Comparison of ENCODE assay signal across 8 cellular contexts in the genomic region with DNA sequence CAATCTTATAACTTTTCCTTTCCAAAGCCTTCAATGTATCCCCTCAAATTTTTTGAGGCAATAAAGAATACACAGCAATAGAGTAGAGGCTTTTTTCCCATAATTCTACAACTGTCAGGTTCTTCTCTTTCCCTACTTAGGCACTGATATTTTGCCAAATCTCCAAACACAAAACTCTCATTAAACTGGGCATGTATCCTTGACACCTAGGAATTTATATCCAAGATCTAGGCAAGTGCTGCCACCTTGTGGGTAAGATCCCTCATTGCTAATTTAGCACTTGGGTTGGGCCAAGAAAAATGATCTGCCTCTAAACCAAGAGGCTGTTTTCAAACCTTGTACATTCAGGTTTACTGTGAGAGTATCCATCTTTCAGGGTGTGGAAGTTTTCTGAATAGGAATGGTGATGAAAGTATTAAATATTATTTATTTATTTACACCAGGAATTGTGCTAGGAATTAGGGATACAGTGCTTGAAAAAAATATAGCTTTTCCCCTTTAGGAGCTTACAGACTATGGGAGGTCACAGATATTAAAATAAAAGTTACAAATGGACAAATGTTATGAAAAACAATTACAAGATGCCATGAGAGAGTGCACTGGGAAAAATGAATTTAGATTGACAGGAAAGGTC. TPM values are rescaled to one million over a fixed set of nuclear protein-coding genes. Genes with fewer than 3 reads are reported as not detected.
A peak's percentile ranks its signal among the peaks of the same experiment; 100 is the strongest.
DNase-seq lines count a peak whose midpoint lies in the region; ATAC-seq, FAIRE-seq and TF ChIP-seq lines count a peak whose summit lies in the region.

No MANE protein-coding gene starts in this region.

- no peaks in the 10 kb centered on the region for H3K9me3 ChIP-seq in A549

- H3K4me3 ChIP-seq in A549 (no peak overlapping the region), mesendoderm (ENCODE audit: low read length) (no peak overlapping the region)

- no peak overlapping the region for H2AK5ac ChIP-seq in mesendoderm (ENCODE audit: low read length)

- H3K4ac ChIP-seq in mesendoderm (ENCODE audit: low read depth, low read length): no peak overlapping the region

- TF ChIP-seq RAD21 in A549 (conservative IDR thresholded peaks at IDR 0.05 in 1 of 2, IDR thresholded peaks at IDR 0.05 in 1 of 2): peak; percentile 74 to 81

- H3K56ac ChIP-seq in mesendoderm (ENCODE audit: low read length): no peak overlapping the region

- no peak overlapping the region for H4K5ac ChIP-seq in mesendoderm (ENCODE audit: low read length)

- H3K9me3 Mint-ChIP-seq in effector memory CD8-positive, alpha-beta T cell: no peaks in the 10 kb centered on the region

- TF ChIP-seq CTCF in A549 (IDR thresholded peaks at IDR 0.05) (peak; percentile 88), GM12872 (IDR thresholded peaks at IDR 0.05; ENCODE audit: insufficient read depth, low read depth, low read length) (peak; percentile 66)

- H3K36me3 Mint-ChIP-seq in effector memory CD8-positive, alpha-beta T cell (ENCODE audit: insufficient read depth): peaks cover 5% of the 10 kb centered on the region

- H3K79me2 ChIP-seq in mesendoderm (ENCODE audit: control insufficient read depth, insufficient read depth, low read length): no peaks in the 10 kb centered on the region

- no peaks in the 10 kb centered on the region for H3K79me1 ChIP-seq in mesendoderm (ENCODE audit: low read length)

- H3K27me3 Mint-ChIP-seq in effector memory CD8-positive, alpha-beta T cell: no peaks in the 10 kb centered on the region

- no peak overlapping the region for H3K18ac ChIP-seq in mesendoderm (ENCODE audit: low read length)

- no peaks in the 10 kb centered on the region for H3K27me3 ChIP-seq in mesendoderm (ENCODE audit: insufficient read depth, low read length, poor library complexity)

- ATAC-seq in A549 (peak; percentile 68 to 84; a peak in 4 of 6 replicates), GM18511 (IDR thresholded peaks at IDR 0.05; ENCODE audit: unreplicated experiment) (no peak)
- peak; percentile 70 for ATAC-seq in effector memory CD8-positive, alpha-beta T cell (replicated peaks)

- H2BK120ac ChIP-seq in mesendoderm (ENCODE audit: low read depth, low read length): no peak overlapping the region

- no peak overlapping the region for H2BK15ac ChIP-seq in mesendoderm (replicated peaks; ENCODE audit: low read depth)

- TF ChIP-seq POLR2A in A549 (IDR thresholded peaks at IDR 0.05; ENCODE audit: low read length): no peak

- H3K4me2 ChIP-seq in A549 (no peak overlapping the region), mesendoderm (ENCODE audit: low read length) (no peak overlapping the region)

- H3K23ac ChIP-seq in mesendoderm (ENCODE audit: low read length): no peak overlapping the region

- CTCF ChIA-PET in A549 (lab: Yijun Ruan, JAX): interaction anchor here (0.5 to 14.6 kb wide), 55 partner anchors 8 to 1746 kb away, joined by 3 to 247 read pairs (median 5); partner anchors contain the start of genes NCBP1, TDRD7, TMOD1 and TSTD2

- H3K27ac ChIP-seq in A549 (no peak overlapping the region), mesendoderm (ENCODE audit: low read depth, low read length) (no peak overlapping the region), substantia nigra (ENCODE audit: low read depth, low read length, poor library complexity, severe bottlenecking) (no peak overlapping the region)

- POLR2A ChIA-PET in A549 (lab: Yijun Ruan, JAX): interaction anchor here (0.6 to 1.3 kb wide), 2 partner anchors 18 to 27 kb away, joined by 8 to 10 read pairs; partner anchors contain the start of genes NCBP1 and TSTD2

- no peak overlapping the region for H2BK5ac ChIP-seq in mesendoderm (ENCODE audit: low read length)

- DNase-seq in A549 (ENCODE audit: low read depth in 1 of 2, low spot score in 1 of 2) (peak; percentile 64 to 69), NCI-H2107 (lab: John Stamatoyannopoulos, UW) (peak; percentile 27), mesendoderm (peak; percentile 61), substantia nigra (lab: John Stamatoyannopoulos, UW) (peak in 30 of 49 donors; percentile 5 to 70 (median 32))
- peak; percentile 25 to 34 for DNase-seq in activated CD4-positive, alpha-beta T cell treated with anti-CD3 and anti-CD28 coated beads for 24 hours (ENCODE audit: low read depth in 2 of 2)
- peak; percentile 55 to 58 (median 57) for DNase-seq in effector memory CD8-positive, alpha-beta T cell

- no peak overlapping the region for H3K27ac Mint-ChIP-seq in effector memory CD8-positive, alpha-beta T cell

- peaks cover 0 to 3% of the 10 kb centered on the region in 2 donors for H3K4me1 Mint-ChIP-seq in effector memory CD8-positive, alpha-beta T cell (ENCODE audit: low read depth in 2 of 2)

- no peak for TF ChIP-seq EP300 in A549 (IDR thresholded peaks at IDR 0.05)

- H4K8ac ChIP-seq in mesendoderm (ENCODE audit: low read depth, low read length): no peak overlapping the region

- no peak overlapping the region for H3K4me3 Mint-ChIP-seq in effector memory CD8-positive, alpha-beta T cell

- no peak overlapping the region for H3K9ac ChIP-seq in mesendoderm (ENCODE audit: low read length)

- no peak for FAIRE-seq in A549 (lab: Jason Lieb, UNC)

- H3K4me1 ChIP-seq in A549 (no peaks in the 10 kb centered on the region), mesendoderm (ENCODE audit: control insufficient read depth, low read depth, low read length) (no peaks in the 10 kb centered on the region)

- no peaks in the 10 kb centered on the region for H3K36me3 ChIP-seq in mesendoderm (ENCODE audit: control insufficient read depth, insufficient read depth, low read length)

TF ChIP-seq in A549, 52 proteins besides CTCF, POLR2A, EP300 and RAD21:
- TF ChIP-seq NPAS2 (CRISPR knock-in tag; IDR thresholded peaks at IDR 0.05; ENCODE audit: borderline replicate concordance) (no peak), SMC3 (IDR thresholded peaks at IDR 0.05) (peak; percentile 70)

RNA-seq across cellular contexts. Expression of gene TSTD2, which starts 17.6 kb away (rescaled TPM):
- polyA plus RNA-seq in A549 (2011; rRNA removed): 33.3 and 37.4 TPM in 2 replicates
- polyA plus RNA-seq in A549 (2012; cell fraction: cytosol; rRNA removed): 7.0 and 9.2 TPM in 2 replicates
- polyA plus RNA-seq in A549 (2012; cell fraction: nucleus; rRNA removed): 21.2 and 32.3 TPM in 2 replicates
- polyA plus RNA-seq in A549 (2017; fragmentation: RNase III; extraction: RNeasy Plus Mini Kit Qiagen cat#74134 plus additional on column Dnase treatment): 11.4 to 12.6 TPM (median 12.0 TPM) in 3 replicates
- polyA minus RNA-seq in A549 (2011; rRNA and poly(A)+ RNA removed): 24.3 and 31.4 TPM in 2 replicates
- polyA plus RNA-seq in mesendoderm (2013, experiment 1 of 2): 12.9 TPM
- 12.9 TPM for polyA plus RNA-seq in mesendoderm (2013, experiment 2 of 2)

RNA-seq across cellular contexts. Expression of gene NCBP1, which starts 18.1 kb away (rescaled TPM):
- polyA plus RNA-seq in A549 (2011; rRNA removed) (43.4 and 48.2 TPM in 2 replicates), A549 (2017; fragmentation: RNase III; extraction: RNeasy Plus Mini Kit Qiagen cat#74134 plus additional on column Dnase treatment) (31.8 to 37.8 TPM (median 36.6 TPM) in 3 replicates)
- 12.7 and 13.3 TPM in 2 replicates for polyA plus RNA-seq in A549 (2012; cell fraction: cytosol; rRNA removed)
- polyA plus RNA-seq in A549 (2012; cell fraction: nucleus; rRNA removed): 13.6 and 18.0 TPM in 2 replicates
- 23.9 and 28.1 TPM in 2 replicates for polyA minus RNA-seq in A549 (2011; rRNA and poly(A)+ RNA removed)
- 42.2 TPM for polyA plus RNA-seq in mesendoderm (2013, experiment 1 of 2)
- polyA plus RNA-seq in mesendoderm (2013, experiment 2 of 2): 39.8 TPM
